ENCODE assay signal across 9 cellular contexts in the genomic region with DNA sequence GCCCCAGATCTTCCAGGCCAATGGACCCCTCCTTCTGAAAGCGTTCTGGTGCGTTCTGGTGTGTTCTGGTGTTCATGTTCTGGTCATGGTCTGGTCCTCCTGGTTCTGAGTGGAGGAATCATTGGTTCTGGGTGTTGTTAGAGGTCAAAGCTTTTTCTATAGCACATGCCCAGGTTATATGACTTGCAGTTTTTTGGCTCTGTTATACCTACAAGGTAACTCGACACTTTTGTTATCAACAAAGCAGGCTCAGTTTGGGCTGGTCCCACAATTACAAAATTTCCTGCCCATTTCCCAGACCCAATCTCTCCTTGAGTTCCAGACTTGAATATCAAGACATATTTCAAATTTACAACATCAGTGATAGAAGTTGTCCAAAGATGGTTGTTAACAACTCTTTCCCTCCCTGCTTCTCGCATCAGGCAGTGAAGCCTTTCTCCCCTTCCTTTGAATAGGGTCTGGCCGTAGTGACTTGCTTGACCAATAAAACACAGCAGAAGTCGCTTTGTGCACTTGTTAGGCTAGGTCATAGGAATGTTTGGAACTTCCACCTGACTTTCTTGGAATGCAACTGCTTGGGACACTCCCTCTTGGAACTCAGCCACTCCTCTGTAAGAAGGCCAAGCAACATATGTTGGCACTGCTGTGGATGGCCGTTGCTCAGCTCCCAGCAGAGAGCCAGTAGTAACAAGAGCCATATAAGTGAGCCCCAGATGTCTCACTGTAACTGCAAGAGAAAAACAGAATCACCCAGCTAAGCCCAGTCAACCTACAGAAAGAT.
A peak's percentile ranks its signal among the peaks of the same experiment; 100 is the strongest.
DNase-seq lines count a peak whose midpoint lies in the region; ATAC-seq lines count a peak whose summit lies in the region.
"Had no signal": no experiment of that assay in that cellular context is flagged by ENCODE, and none has a peak within 500 bp of the region (broad histone marks: within the 10 kb centered on the region; RNA-seq: fewer than 3 reads in every experiment).

No MANE protein-coding gene starts in this region.

- H3K9ac ChIP-seq in NT2/D1 (ENCODE audit: insufficient read length, low read depth) (no peak overlapping the region), Karpas-422 (ENCODE audit: low read length) (no peak overlapping the region)

- H3K9me2 ChIP-seq in Karpas-422 (replicated peaks; ENCODE audit: insufficient read depth, low read length) = no peaks in the 10 kb centered on the region

- peaks cover 28% of the 10 kb centered on the region for H3K27me3 Mint-ChIP-seq in activated T-cell treated with anti-CD3 and anti-CD28 coated beads, Interleukin-2, amount 50 U/mL, for 24 hours

- H3K9me3 ChIP-seq in NT2/D1 (ENCODE audit: insufficient read depth, low read length) (peaks cover 20% of the 10 kb centered on the region), Karpas-422 (ENCODE audit: low read length) (no peaks in the 10 kb centered on the region)

- no peaks in the 10 kb centered on the region for H4K20me1 ChIP-seq in Karpas-422 (ENCODE audit: insufficient read depth, low read depth, low read length)

- H3K27ac ChIP-seq in Karpas-422 (ENCODE audit: low read length) = no peak overlapping the region

- no peak overlapping the region for H3K4me2 ChIP-seq in Karpas-422 (ENCODE audit: low read depth, low read length, poor library complexity, severe bottlenecking)

- H3K4me3 Mint-ChIP-seq in activated T-cell treated with anti-CD3 and anti-CD28 coated beads, Interleukin-2, amount 50 U/mL, for 24 hours = no peak overlapping the region

- H3K27me3 ChIP-seq in NT2/D1 (ENCODE audit: insufficient read depth, insufficient read length) (no peaks in the 10 kb centered on the region), Karpas-422 (ENCODE audit: low read length) (no peaks in the 10 kb centered on the region)

- H2AFZ ChIP-seq in Karpas-422 (ENCODE audit: low read length) = no peak overlapping the region

- peak; percentile 98 for DNase-seq in EL
- peak; percentile 80 for DNase-seq in NT2/D1 (ENCODE audit: low read depth, low spot score)
- peak; percentile 84 for DNase-seq in fibroblast of gingiva (ENCODE audit: low read depth)
- DNase-seq in non-pigmented ciliary epithelial cell (ENCODE audit: low read depth) = peak; percentile 89
- no peak for DNase-seq in Karpas-422
- no peak for DNase-seq in activated T-cell treated with anti-CD3 and anti-CD28 coated beads, Interleukin-2, amount 50 U/mL, for 24 hours
- DNase-seq in SK-N-DZ (ENCODE audit: low spot score) = no peak
- DNase-seq: T-helper 1 cell had no signal

- H3K4me3 ChIP-seq in NT2/D1 (ENCODE audit: insufficient read length, low read depth) = no peak overlapping the region
- H3K4me3 ChIP-seq in Karpas-422 (ENCODE audit: low read length) = no peak overlapping the region

- H3K79me2 ChIP-seq in Karpas-422 (ENCODE audit: low read length) = no peaks in the 10 kb centered on the region

- no peaks in the 10 kb centered on the region for H3K9me3 Mint-ChIP-seq in activated T-cell treated with anti-CD3 and anti-CD28 coated beads, Interleukin-2, amount 50 U/mL, for 24 hours

- H3K36me3 ChIP-seq in NT2/D1 (ENCODE audit: insufficient read depth, insufficient read length, low read length) = no peaks in the 10 kb centered on the region
- H3K36me3 ChIP-seq in Karpas-422 (ENCODE audit: insufficient read depth, low read length) = no peaks in the 10 kb centered on the region

- no peak for ATAC-seq in GM19324 (IDR thresholded peaks at IDR 0.05; ENCODE audit: low FRiP score, unreplicated experiment)

- H3K36me3 Mint-ChIP-seq in activated T-cell treated with anti-CD3 and anti-CD28 coated beads, Interleukin-2, amount 50 U/mL, for 24 hours (ENCODE audit: low read depth) = no peaks in the 10 kb centered on the region

- peaks cover 18% of the 10 kb centered on the region for H3K4me1 Mint-ChIP-seq in activated T-cell treated with anti-CD3 and anti-CD28 coated beads, Interleukin-2, amount 50 U/mL, for 24 hours (ENCODE audit: low read depth)

- no peak overlapping the region for H3K27ac Mint-ChIP-seq in activated T-cell treated with anti-CD3 and anti-CD28 coated beads, Interleukin-2, amount 50 U/mL, for 24 hours

- peaks cover 9% of the 10 kb centered on the region for H3K4me1 ChIP-seq in NT2/D1 (ENCODE audit: insufficient read depth, insufficient read length)
- H3K4me1 ChIP-seq in Karpas-422 (ENCODE audit: low read length) = peaks cover 12% of the 10 kb centered on the region

Comparison
In these comparisons a context has a peak if more than half of its experiments do, and no peak if none do; other contexts are left out.
1. DNase-seq: peak in EL (single experiment), NT2/D1 (single experiment), fibroblast of gingiva (single experiment) and non-pigmented ciliary epithelial cell (single experiment); none in Karpas-422 (single experiment), activated T-cell treated with anti-CD3 and anti-CD28 coated beads, Interleukin-2, amount 50 U/mL, for 24 hours (single experiment) and SK-N-DZ (single experiment).